ENCODE assay signal across 1 cellular context in the genomic region with DNA sequence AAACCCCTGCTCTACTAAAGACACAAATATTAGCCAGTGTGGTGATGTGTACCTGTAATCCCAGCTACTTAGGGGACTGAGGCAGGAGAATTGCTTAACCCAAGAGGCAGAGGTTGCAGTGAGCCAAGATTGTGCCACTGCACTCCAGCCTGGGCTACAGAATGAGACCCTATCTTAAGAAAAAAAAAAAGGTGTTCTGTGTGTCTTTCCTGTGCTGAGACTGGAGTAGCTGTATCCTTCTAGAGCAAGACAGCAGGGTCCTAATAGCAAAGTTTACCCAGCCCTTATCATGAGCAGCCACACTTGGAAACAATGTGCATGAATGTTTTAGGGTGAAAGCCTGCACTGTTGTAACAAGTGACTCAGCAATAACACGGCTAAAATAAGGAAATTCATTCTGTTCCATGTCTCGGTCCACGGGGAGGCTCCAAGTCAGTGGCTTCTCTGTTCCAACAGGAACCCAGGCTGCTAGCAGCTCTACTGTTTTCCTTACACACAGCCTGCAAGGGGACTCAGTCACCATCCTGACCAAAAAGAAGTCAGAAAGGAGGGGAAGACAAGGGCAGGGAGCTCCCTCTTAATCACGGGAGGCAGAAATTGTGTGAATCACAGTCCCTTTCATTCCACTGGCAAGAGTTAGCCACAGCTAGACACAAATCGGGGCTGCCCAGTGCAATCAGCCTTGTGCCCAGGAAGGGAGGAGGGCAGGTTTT.
TF ChIP-seq lines count a peak whose summit lies in the region.

No MANE protein-coding gene starts in this region.

TF ChIP-seq in K562, 482 proteins besides CTCF, POLR2A, EP300 and RAD21 (continued from another document and continues in another):
- TF ChIP-seq, protein P1, sequence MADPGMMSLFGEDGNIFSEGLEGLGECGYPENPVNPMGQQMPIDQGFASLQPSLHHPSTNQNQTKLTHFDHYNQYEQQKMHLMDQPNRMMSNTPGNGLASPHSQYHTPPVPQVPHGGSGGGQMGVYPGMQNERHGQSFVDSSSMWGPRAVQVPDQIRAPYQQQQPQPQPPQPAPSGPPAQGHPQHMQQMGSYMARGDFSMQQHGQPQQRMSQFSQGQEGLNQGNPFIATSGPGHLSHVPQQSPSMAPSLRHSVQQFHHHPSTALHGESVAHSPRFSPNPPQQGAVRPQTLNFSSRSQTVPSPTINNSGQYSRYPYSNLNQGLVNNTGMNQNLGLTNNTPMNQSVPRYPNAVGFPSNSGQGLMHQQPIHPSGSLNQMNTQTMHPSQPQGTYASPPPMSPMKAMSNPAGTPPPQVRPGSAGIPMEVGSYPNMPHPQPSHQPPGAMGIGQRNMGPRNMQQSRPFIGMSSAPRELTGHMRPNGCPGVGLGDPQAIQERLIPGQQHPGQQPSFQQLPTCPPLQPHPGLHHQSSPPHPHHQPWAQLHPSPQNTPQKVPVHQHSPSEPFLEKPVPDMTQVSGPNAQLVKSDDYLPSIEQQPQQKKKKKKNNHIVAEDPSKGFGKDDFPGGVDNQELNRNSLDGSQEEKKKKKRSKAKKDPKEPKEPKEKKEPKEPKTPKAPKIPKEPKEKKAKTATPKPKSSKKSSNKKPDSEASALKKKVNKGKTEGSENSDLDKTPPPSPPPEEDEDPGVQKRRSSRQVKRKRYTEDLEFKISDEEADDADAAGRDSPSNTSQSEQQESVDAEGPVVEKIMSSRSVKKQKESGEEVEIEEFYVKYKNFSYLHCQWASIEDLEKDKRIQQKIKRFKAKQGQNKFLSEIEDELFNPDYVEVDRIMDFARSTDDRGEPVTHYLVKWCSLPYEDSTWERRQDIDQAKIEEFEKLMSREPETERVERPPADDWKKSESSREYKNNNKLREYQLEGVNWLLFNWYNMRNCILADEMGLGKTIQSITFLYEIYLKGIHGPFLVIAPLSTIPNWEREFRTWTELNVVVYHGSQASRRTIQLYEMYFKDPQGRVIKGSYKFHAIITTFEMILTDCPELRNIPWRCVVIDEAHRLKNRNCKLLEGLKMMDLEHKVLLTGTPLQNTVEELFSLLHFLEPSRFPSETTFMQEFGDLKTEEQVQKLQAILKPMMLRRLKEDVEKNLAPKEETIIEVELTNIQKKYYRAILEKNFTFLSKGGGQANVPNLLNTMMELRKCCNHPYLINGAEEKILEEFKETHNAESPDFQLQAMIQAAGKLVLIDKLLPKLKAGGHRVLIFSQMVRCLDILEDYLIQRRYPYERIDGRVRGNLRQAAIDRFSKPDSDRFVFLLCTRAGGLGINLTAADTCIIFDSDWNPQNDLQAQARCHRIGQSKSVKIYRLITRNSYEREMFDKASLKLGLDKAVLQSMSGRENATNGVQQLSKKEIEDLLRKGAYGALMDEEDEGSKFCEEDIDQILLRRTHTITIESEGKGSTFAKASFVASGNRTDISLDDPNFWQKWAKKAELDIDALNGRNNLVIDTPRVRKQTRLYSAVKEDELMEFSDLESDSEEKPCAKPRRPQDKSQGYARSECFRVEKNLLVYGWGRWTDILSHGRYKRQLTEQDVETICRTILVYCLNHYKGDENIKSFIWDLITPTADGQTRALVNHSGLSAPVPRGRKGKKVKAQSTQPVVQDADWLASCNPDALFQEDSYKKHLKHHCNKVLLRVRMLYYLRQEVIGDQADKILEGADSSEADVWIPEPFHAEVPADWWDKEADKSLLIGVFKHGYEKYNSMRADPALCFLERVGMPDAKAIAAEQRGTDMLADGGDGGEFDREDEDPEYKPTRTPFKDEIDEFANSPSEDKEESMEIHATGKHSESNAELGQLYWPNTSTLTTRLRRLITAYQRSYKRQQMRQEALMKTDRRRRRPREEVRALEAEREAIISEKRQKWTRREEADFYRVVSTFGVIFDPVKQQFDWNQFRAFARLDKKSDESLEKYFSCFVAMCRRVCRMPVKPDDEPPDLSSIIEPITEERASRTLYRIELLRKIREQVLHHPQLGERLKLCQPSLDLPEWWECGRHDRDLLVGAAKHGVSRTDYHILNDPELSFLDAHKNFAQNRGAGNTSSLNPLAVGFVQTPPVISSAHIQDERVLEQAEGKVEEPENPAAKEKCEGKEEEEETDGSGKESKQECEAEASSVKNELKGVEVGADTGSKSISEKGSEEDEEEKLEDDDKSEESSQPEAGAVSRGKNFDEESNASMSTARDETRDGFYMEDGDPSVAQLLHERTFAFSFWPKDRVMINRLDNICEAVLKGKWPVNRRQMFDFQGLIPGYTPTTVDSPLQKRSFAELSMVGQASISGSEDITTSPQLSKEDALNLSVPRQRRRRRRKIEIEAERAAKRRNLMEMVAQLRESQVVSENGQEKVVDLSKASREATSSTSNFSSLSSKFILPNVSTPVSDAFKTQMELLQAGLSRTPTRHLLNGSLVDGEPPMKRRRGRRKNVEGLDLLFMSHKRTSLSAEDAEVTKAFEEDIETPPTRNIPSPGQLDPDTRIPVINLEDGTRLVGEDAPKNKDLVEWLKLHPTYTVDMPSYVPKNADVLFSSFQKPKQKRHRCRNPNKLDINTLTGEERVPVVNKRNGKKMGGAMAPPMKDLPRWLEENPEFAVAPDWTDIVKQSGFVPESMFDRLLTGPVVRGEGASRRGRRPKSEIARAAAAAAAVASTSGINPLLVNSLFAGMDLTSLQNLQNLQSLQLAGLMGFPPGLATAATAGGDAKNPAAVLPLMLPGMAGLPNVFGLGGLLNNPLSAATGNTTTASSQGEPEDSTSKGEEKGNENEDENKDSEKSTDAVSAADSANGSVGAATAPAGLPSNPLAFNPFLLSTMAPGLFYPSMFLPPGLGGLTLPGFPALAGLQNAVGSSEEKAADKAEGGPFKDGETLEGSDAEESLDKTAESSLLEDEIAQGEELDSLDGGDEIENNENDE (IDR thresholded peaks at IDR 0.05; ENCODE audit: low read depth, low read length): no peak
- TF ChIP-seq, protein P2, sequence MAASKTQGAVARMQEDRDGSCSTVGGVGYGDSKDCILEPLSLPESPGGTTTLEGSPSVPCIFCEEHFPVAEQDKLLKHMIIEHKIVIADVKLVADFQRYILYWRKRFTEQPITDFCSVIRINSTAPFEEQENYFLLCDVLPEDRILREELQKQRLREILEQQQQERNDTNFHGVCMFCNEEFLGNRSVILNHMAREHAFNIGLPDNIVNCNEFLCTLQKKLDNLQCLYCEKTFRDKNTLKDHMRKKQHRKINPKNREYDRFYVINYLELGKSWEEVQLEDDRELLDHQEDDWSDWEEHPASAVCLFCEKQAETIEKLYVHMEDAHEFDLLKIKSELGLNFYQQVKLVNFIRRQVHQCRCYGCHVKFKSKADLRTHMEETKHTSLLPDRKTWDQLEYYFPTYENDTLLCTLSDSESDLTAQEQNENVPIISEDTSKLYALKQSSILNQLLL (CRISPR knock-in tag; IDR thresholded peaks at IDR 0.05; ENCODE audit: borderline replicate concordance): no peak
- TF ChIP-seq, protein P3, sequence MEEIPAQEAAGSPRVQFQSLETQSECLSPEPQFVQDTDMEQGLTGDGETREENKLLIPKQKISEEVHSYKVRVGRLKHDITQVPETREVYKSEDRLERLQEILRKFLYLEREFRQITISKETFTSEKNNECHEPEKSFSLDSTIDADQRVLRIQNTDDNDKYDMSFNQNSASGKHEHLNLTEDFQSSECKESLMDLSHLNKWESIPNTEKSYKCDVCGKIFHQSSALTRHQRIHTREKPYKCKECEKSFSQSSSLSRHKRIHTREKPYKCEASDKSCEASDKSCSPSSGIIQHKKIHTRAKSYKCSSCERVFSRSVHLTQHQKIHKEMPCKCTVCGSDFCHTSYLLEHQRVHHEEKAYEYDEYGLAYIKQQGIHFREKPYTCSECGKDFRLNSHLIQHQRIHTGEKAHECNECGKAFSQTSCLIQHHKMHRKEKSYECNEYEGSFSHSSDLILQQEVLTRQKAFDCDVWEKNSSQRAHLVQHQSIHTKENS (CRISPR knock-in tag; IDR thresholded peaks at IDR 0.05): no peak
- TF ChIP-seq ZNF584 (CRISPR knock-in tag; IDR thresholded peaks at IDR 0.05; ENCODE audit: low read depth): no peak
- no peak for TF ChIP-seq PHB2 (IDR thresholded peaks at IDR 0.05; ENCODE audit: low read depth)
- TF ChIP-seq ZNF217 (CRISPR knock-in tag; IDR thresholded peaks at IDR 0.05): no peak
- TF ChIP-seq FOXP1 (CRISPR knock-in tag; IDR thresholded peaks at IDR 0.05): no peak
- TF ChIP-seq, protein P4, sequence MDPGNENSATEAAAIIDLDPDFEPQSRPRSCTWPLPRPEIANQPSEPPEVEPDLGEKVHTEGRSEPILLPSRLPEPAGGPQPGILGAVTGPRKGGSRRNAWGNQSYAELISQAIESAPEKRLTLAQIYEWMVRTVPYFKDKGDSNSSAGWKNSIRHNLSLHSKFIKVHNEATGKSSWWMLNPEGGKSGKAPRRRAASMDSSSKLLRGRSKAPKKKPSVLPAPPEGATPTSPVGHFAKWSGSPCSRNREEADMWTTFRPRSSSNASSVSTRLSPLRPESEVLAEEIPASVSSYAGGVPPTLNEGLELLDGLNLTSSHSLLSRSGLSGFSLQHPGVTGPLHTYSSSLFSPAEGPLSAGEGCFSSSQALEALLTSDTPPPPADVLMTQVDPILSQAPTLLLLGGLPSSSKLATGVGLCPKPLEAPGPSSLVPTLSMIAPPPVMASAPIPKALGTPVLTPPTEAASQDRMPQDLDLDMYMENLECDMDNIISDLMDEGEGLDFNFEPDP (CRISPR knock-in tag; IDR thresholded peaks at IDR 0.05): no peak
- no peak for TF ChIP-seq ZBTB7A (IDR thresholded peaks at IDR 0.05; ENCODE audit: borderline replicate concordance, control insufficient read depth, low read depth, low read length)
- TF ChIP-seq, protein P5, sequence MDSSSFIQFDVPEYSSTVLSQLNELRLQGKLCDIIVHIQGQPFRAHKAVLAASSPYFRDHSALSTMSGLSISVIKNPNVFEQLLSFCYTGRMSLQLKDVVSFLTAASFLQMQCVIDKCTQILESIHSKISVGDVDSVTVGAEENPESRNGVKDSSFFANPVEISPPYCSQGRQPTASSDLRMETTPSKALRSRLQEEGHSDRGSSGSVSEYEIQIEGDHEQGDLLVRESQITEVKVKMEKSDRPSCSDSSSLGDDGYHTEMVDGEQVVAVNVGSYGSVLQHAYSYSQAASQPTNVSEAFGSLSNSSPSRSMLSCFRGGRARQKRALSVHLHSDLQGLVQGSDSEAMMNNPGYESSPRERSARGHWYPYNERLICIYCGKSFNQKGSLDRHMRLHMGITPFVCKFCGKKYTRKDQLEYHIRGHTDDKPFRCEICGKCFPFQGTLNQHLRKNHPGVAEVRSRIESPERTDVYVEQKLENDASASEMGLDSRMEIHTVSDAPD (CRISPR knock-in tag; IDR thresholded peaks at IDR 0.05): no peak
- no peak for TF ChIP-seq DMBX1 (CRISPR knock-in tag; IDR thresholded peaks at IDR 0.05; ENCODE audit: borderline replicate concordance)
- TF ChIP-seq, protein P6, sequence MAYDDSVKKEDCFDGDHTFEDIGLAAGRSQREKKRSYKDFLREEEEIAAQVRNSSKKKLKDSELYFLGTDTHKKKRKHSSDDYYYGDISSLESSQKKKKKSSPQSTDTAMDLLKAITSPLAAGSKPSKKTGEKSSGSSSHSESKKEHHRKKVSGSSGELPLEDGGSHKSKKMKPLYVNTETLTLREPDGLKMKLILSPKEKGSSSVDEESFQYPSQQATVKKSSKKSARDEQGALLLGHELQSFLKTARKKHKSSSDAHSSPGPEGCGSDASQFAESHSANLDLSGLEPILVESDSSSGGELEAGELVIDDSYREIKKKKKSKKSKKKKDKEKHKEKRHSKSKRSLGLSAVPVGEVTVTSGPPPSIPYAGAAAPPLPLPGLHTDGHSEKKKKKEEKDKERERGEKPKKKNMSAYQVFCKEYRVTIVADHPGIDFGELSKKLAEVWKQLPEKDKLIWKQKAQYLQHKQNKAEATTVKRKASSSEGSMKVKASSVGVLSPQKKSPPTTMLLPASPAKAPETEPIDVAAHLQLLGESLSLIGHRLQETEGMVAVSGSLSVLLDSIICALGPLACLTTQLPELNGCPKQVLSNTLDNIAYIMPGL (CRISPR knock-in tag; IDR thresholded peaks at IDR 0.05): no peak
- no peak for TF ChIP-seq HNRNPK (IDR thresholded peaks at IDR 0.05; ENCODE audit: low read depth, low read length, poor library complexity, severe bottlenecking)
- TF ChIP-seq, protein P7, sequence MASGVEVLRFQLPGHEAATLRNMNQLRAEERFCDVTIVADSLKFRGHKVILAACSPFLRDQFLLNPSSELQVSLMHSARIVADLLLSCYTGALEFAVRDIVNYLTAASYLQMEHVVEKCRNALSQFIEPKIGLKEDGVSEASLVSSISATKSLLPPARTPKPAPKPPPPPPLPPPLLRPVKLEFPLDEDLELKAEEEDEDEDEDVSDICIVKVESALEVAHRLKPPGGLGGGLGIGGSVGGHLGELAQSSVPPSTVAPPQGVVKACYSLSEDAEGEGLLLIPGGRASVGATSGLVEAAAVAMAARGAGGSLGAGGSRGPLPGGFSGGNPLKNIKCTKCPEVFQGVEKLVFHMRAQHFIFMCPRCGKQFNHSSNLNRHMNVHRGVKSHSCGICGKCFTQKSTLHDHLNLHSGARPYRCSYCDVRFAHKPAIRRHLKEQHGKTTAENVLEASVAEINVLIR (CRISPR knock-in tag; IDR thresholded peaks at IDR 0.05): no peak
- peak; percentile 99 for TF ChIP-seq ZNF316 (IDR thresholded peaks at IDR 0.05)
- no peak for TF ChIP-seq BRCA1 (IDR thresholded peaks at IDR 0.05)
- no peak for TF ChIP-seq BRCA1 (CRISPR knock-in tag; IDR thresholded peaks at IDR 0.05)
- TF ChIP-seq MXI1 (IDR thresholded peaks at IDR 0.05; ENCODE audit: low read depth, low read length): no peak
- peak; percentile 76 for TF ChIP-seq GATA2 (CRISPR knock-in tag; IDR thresholded peaks at IDR 0.05)
- TF ChIP-seq ZFP30 (CRISPR knock-in tag; IDR thresholded peaks at IDR 0.05; ENCODE audit: borderline replicate concordance): no peak
- TF ChIP-seq BRD4 (IDR thresholded peaks at IDR 0.05): no peak
- no peak for TF ChIP-seq ZFX (CRISPR knock-in tag; IDR thresholded peaks at IDR 0.05)
- peak; percentile 67; the same call in 1 of the 2 replicates for TF ChIP-seq GATAD2B (IDR thresholded peaks at IDR 0.05; ENCODE audit: borderline replicate concordance)
- TF ChIP-seq HEY1 (CRISPR knock-in tag; IDR thresholded peaks at IDR 0.05; ENCODE audit: borderline replicate concordance): no peak
- TF ChIP-seq ZNF830 (CRISPR knock-in tag; IDR thresholded peaks at IDR 0.05): no peak
- TF ChIP-seq ZNF41 (CRISPR knock-in tag; conservative IDR thresholded peaks at IDR 0.05): no peak
- TF ChIP-seq, protein P8, sequence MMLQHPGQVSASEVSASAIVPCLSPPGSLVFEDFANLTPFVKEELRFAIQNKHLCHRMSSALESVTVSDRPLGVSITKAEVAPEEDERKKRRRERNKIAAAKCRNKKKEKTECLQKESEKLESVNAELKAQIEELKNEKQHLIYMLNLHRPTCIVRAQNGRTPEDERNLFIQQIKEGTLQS (IDR thresholded peaks at IDR 0.05): peak; percentile 62; the same call in 1 of the 2 replicates
- TF ChIP-seq, protein P8 (CRISPR knock-in tag; conservative IDR thresholded peaks at IDR 0.05): no peak
- TF ChIP-seq, protein P9, sequence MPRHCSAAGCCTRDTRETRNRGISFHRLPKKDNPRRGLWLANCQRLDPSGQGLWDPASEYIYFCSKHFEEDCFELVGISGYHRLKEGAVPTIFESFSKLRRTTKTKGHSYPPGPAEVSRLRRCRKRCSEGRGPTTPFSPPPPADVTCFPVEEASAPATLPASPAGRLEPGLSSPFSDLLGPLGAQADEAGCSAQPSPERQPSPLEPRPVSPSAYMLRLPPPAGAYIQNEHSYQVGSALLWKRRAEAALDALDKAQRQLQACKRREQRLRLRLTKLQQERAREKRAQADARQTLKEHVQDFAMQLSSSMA (CRISPR knock-in tag; IDR thresholded peaks at IDR 0.05): no peak
- TF ChIP-seq MAFK (IDR thresholded peaks at IDR 0.05; ENCODE audit: low read length): peak; percentile 97
- no peak for TF ChIP-seq CHD4 (IDR thresholded peaks at IDR 0.05; ENCODE audit: insufficient read depth, insufficient replicate concordance, low read depth, low read length, poor library complexity, severe bottlenecking)
- no peak for TF ChIP-seq TAF7 (tag; IDR thresholded peaks at IDR 0.05)
- TF ChIP-seq MCM2 (IDR thresholded peaks at IDR 0.05; ENCODE audit: low read depth): no peak
- TF ChIP-seq ZNF174 (CRISPR knock-in tag; IDR thresholded peaks at IDR 0.05): no peak
- TF ChIP-seq TRIM24 (IDR thresholded peaks at IDR 0.05): peak; percentile 91 to 92
